Comparison of ENCODE assay signal across 8 cellular contexts in genomic region chr11:125062196-125062930, GRCh38. TPM values are rescaled to one million over a fixed set of nuclear protein-coding genes. Genes with fewer than 3 reads are reported as not detected.
DNase-seq lines count a peak whose midpoint lies in the region; ATAC-seq and TF ChIP-seq lines count a peak whose summit lies in the region.

No MANE protein-coding gene starts in this region.

- H3K9me3 Mint-ChIP-seq in CD8-positive, alpha-beta memory T cell = no peaks in the 10 kb centered on the region
- no peaks in the 10 kb centered on the region for H3K9me3 Mint-ChIP-seq in chondrocyte (ENCODE audit: low read depth)

- H3K27ac Mint-ChIP-seq in CD8-positive, alpha-beta memory T cell = peak overlapping the region in 6 of 8 donors; percentile 4 to 86 (median 74)
- H3K27ac Mint-ChIP-seq in chondrocyte (ENCODE audit: unreplicated experiment) = no peak overlapping the region

- peak overlapping the region; percentile 89 to 96 (median 92) for H3K4me3 Mint-ChIP-seq in CD8-positive, alpha-beta memory T cell
- peak overlapping the region; percentile 84 for H3K4me3 Mint-ChIP-seq in chondrocyte (ENCODE audit: unreplicated experiment)

- TF ChIP-seq CTCF in chondrocyte (IDR thresholded peaks at IDR 0.05) = no peak

- H3K27me3 ChIP-seq in CD8-positive, alpha-beta memory T cell (ENCODE audit: insufficient read depth, low read length, poor library complexity, severe bottlenecking) = peaks cover 13% of the 10 kb centered on the region
- peaks cover 15 to 19% of the 10 kb centered on the region in 2 donors for H3K27me3 ChIP-seq in mucosa of rectum (ENCODE audit: control insufficient read depth in 2 of 2, insufficient read depth in 2 of 2, low read length in 2 of 2)

- H3K36me3 Mint-ChIP-seq in CD8-positive, alpha-beta memory T cell = peaks cover 0 to 2% (median 0%) of the 10 kb centered on the region in 3 donors
- no peaks in the 10 kb centered on the region for H3K36me3 Mint-ChIP-seq in chondrocyte (ENCODE audit: low read depth)

- peak overlapping the region in 1 of 2 donors; percentile 70 for H3K9ac ChIP-seq in mucosa of rectum (ENCODE audit: low read depth in 1 of 2, low read length in 2 of 2)

- H3K4me1 ChIP-seq in CD8-positive, alpha-beta memory T cell (ENCODE audit: insufficient read depth, low read length) = peaks cover 7% of the 10 kb centered on the region
- H3K4me1 ChIP-seq in mucosa of rectum (ENCODE audit: control insufficient read depth in 2 of 2, insufficient read depth in 2 of 2, low read length in 2 of 2) = peaks cover 5 to 7% of the 10 kb centered on the region in 2 donors

- CTCF ChIA-PET in CD8-positive, alpha-beta memory T cell (lab: Charles Lee) = no interaction called here

- DNase-seq in CD8-positive, alpha-beta memory T cell = peak in 1 of 5 donors; percentile 5
- peak; percentile 81 for DNase-seq in chondrocyte (ENCODE audit: low spot score)
- no peak for DNase-seq in pons (ENCODE audit: low spot score)
- no peak for DNase-seq in globus pallidus (ENCODE audit: low spot score)
- no peak for DNase-seq in HUDEP-2 (lab: John Stamatoyannopoulos, UW; ENCODE audit: unreplicated experiment in 76 of 76)
- DNase-seq in AG08395 (ENCODE audit: low spot score) = no peak

- ATAC-seq in HG03066 (IDR thresholded peaks at IDR 0.05; ENCODE audit: low read depth, unreplicated experiment) = peak; percentile 8

- POLR2A ChIA-PET in CD8-positive, alpha-beta memory T cell (lab: Charles Lee) = no interaction called here

- peak overlapping the region; percentile 46 for H3K4me3 ChIP-seq in CD8-positive, alpha-beta memory T cell (ENCODE audit: low read length)
- peak overlapping the region; percentile 73 to 79 for H3K4me3 ChIP-seq in mucosa of rectum (ENCODE audit: low read length in 2 of 2)

- no peaks in the 10 kb centered on the region for H3K36me3 ChIP-seq in CD8-positive, alpha-beta memory T cell (ENCODE audit: insufficient read depth, low read length)
- no peaks in the 10 kb centered on the region for H3K36me3 ChIP-seq in mucosa of rectum (ENCODE audit: control insufficient read depth in 2 of 2, insufficient read depth in 2 of 2, low read length in 2 of 2)

- H3K27me3 Mint-ChIP-seq in CD8-positive, alpha-beta memory T cell = peaks cover 18 to 48% of the 10 kb centered on the region in 2 donors
- peaks cover 4% of the 10 kb centered on the region for H3K27me3 Mint-ChIP-seq in chondrocyte (ENCODE audit: low read depth)

- no peaks in the 10 kb centered on the region for H3K9me3 ChIP-seq in CD8-positive, alpha-beta memory T cell (ENCODE audit: low read length)
- no peaks in the 10 kb centered on the region for H3K9me3 ChIP-seq in mucosa of rectum (ENCODE audit: control insufficient read depth in 2 of 2, low read length in 2 of 2)

- H3K27ac ChIP-seq in CD8-positive, alpha-beta memory T cell (ENCODE audit: low read depth, low read length) = no peak overlapping the region
- peak overlapping the region; percentile 27 to 53 for H3K27ac ChIP-seq in mucosa of rectum (ENCODE audit: low read depth in 2 of 2, low read length in 2 of 2)

- H3K4me1 Mint-ChIP-seq in CD8-positive, alpha-beta memory T cell = peaks cover 0 to 15% (median 6%) of the 10 kb centered on the region in 3 donors
- peaks cover 2% of the 10 kb centered on the region for H3K4me1 Mint-ChIP-seq in chondrocyte (ENCODE audit: low read depth)

RNA-seq across cellular contexts. Expression of gene SLC37A2, which starts 0.7 kb away (rescaled TPM):
- 1 to 10 TPM; 1.5 to 2.0 TPM for total RNA-seq in CD8-positive, alpha-beta memory T cell
- 0.33 TPM for polyA plus RNA-seq in CD8-positive, alpha-beta memory T cell
- 0.37 to 1.2 TPM in 2 of 3 replicates, not detected in the other for total RNA-seq in chondrocyte

RNA-seq across cellular contexts. Expression of gene TMEM218, which starts 49.1 kb away (rescaled TPM):
- total RNA-seq in CD8-positive, alpha-beta memory T cell = 10 to 100 TPM; 22.5 to 25.5 TPM
- polyA plus RNA-seq in CD8-positive, alpha-beta memory T cell = 36.6 TPM
- 11.5 to 15.2 TPM (median 12.0 TPM) in 3 replicates for total RNA-seq in chondrocyte
